21 cellular contexts compared by ENCODE assay signal in the genomic region with DNA sequence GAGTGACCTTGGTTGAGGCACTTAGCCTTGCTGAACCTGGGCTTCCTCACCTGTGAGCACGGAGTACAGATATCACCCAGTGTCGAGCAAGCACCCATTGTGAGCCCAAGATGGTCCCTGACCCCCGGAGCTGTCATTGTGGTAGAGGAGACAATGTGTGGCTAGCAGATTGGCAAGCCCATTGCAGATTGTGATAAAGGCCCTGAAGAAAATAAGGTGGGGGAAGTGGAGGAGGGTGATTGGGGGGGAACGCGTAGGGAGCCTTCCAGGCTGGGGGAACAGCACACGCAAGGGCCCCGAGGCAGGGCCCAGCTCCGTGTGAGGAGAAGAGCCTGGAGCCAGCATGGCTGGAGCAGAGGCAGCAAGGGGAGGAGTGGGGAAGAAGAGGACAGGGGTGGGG. TPM values are rescaled to one million over a fixed set of nuclear protein-coding genes. Genes with fewer than 3 reads are reported as not detected.
DNase-seq lines count a peak whose midpoint lies in the region; ATAC-seq and TF ChIP-seq lines count a peak whose summit lies in the region.
"Had no signal": no experiment of that assay in that cellular context is flagged by ENCODE, and none has a peak within 500 bp of the region (broad histone marks: within the 10 kb centered on the region; RNA-seq: fewer than 3 reads in every experiment).

No MANE protein-coding gene starts in this region.

- no peaks in the 10 kb centered on the region for H3F3A ChIP-seq in neural progenitor cell (ENCODE audit: low read depth)

- CTCF ChIA-PET in MCF 10A (lab: Yijun Ruan, JAX): interaction anchor here (0.6 kb wide), 3 partner anchors 30 to 174 kb away, joined by 3 to 4 read pairs (median 3); no protein-coding TSS in a partner anchor

- H3K36me3 ChIP-seq in breast epithelium: no peaks in the 10 kb centered on the region
- H3K36me3 ChIP-seq in adipocyte (ENCODE audit: control insufficient read depth, insufficient read depth, low read length, severe bottlenecking): peaks cover 27% of the 10 kb centered on the region
- H3K36me3 ChIP-seq in neural progenitor cell: no peaks in the 10 kb centered on the region
- peaks cover 0 to 15% of the 10 kb centered on the region in 2 donors for H3K36me3 ChIP-seq in vagina
- H3K36me3 ChIP-seq: SJCRH30 had no signal

- POLR2A ChIA-PET in MCF 10A (lab: Yijun Ruan, JAX): interaction anchor here (0.6 to 1.1 kb wide), 3 partner anchors 87 to 232 kb away, joined by 3 read pairs; no protein-coding TSS in a partner anchor

- H3K27ac ChIP-seq in breast epithelium: peak overlapping the region; percentile 46 to 53
- H3K27ac ChIP-seq in neural progenitor cell: no peak overlapping the region
- H3K27ac ChIP-seq in vagina: peak overlapping the region; percentile 100
- H3K27ac ChIP-seq: HL-60, SJCRH30 had no signal

- H3K4me2 ChIP-seq in neural progenitor cell: no peak overlapping the region

- H3K4me3 Mint-ChIP-seq in MCF 10A (ENCODE audit: unreplicated experiment): no peak overlapping the region
- no peak overlapping the region for H3K4me3 Mint-ChIP-seq in neural progenitor cell
- H3K4me3 Mint-ChIP-seq: activated B cell treated with CpG ODN at 0.5 μM for 24 hours; activated naive CD4-positive, alpha-beta T cell treated with anti-CD3 and anti-CD28 coated beads, Interleukin-2, amount 10 ng/mL, durations not matched to agents 7 days and 5 days; T-helper 17 cell had no signal

- H3K4me1 Mint-ChIP-seq in MCF 10A (ENCODE audit: insufficient read depth, unreplicated experiment) (peaks cover 18% of the 10 kb centered on the region), neural progenitor cell (peaks cover 30% of the 10 kb centered on the region)

- DNase-seq in breast epithelium (ENCODE audit: low spot score in 2 of 2) (no peak), MCF 10A (ENCODE audit: unreplicated experiment) (no peak), adipocyte (ENCODE audit: low read depth) (no peak), neural progenitor cell (ENCODE audit: low spot score) (no peak), vagina (ENCODE audit: extremely low spot score in 2 of 2) (no peak), NCI-H2196 (lab: John Stamatoyannopoulos, UW; ENCODE audit: unreplicated experiment) (no peak), HT-29 (ENCODE audit: low spot score) (no peak)
- DNase-seq: activated B cell treated with CpG ODN at 0.5 μM for 24 hours; activated naive CD4-positive, alpha-beta T cell treated with anti-CD3 and anti-CD28 coated beads, Interleukin-2, amount 10 ng/mL, durations not matched to agents 7 days and 5 days; activated T-cell treated with anti-CD3 and anti-CD28 coated beads, Interleukin-2, amount 50 U/mL, for 48 hours; head of caudate nucleus; left colon; midbrain; NCI-H1694; NCI-H82; SJCRH30; stimulated activated CD4-positive, alpha-beta T cell treated with anti-CD3 and anti-CD28 coated beads, Interleukin-12 subunit alpha, Interleukin-12 subunit beta, amount 100 ng/mL, for 4 hours; T-helper 17 cell had no signal

- no peak for TF ChIP-seq POLR2A in breast epithelium (IDR thresholded peaks at IDR 0.05)
- TF ChIP-seq POLR2A in vagina (IDR thresholded peaks at IDR 0.05): no peak

- intact Hi-C loops in breast epithelium (cut with DNase I; ENCODE audit: low total_unique reads) (no loop called here), MCF 10A (cut with micrococcal nuclease) (no loop called here), vagina (cut with DNase I) (no loop called here)

- ATAC-seq in GM18861 (IDR thresholded peaks at IDR 0.05; ENCODE audit: unreplicated experiment): no peak
- ATAC-seq: left colon, T-helper 17 cell had no signal

- no peaks in the 10 kb centered on the region for H3K79me2 ChIP-seq in neural progenitor cell (ENCODE audit: low read depth)

- H3K27ac Mint-ChIP-seq in MCF 10A (ENCODE audit: low read depth, unreplicated experiment) (no peak overlapping the region), neural progenitor cell (peak overlapping the region; percentile 76)
- H3K27ac Mint-ChIP-seq: activated B cell treated with CpG ODN at 0.5 μM for 24 hours; activated naive CD4-positive, alpha-beta T cell treated with anti-CD3 and anti-CD28 coated beads, Interleukin-2, amount 10 ng/mL, durations not matched to agents 7 days and 5 days; T-helper 17 cell had no signal

- no peak overlapping the region for H2AFZ ChIP-seq in neural progenitor cell (replicated peaks)

- H3K9ac ChIP-seq in adipocyte (ENCODE audit: low read length) (peak overlapping the region; percentile 100), neural progenitor cell (no peak overlapping the region)

- no TSS peak for BruUV-seq in MCF 10A (replicated peaks; lab: Mats Ljungman, UMichigan)

- peaks cover 13% of the 10 kb centered on the region for H4K20me1 ChIP-seq in neural progenitor cell (ENCODE audit: low read depth)

- H3K9me3 Mint-ChIP-seq in MCF 10A (ENCODE audit: unreplicated experiment) (no peaks in the 10 kb centered on the region), neural progenitor cell (no peaks in the 10 kb centered on the region)
- H3K9me3 Mint-ChIP-seq: activated naive CD4-positive, alpha-beta T cell treated with anti-CD3 and anti-CD28 coated beads, Interleukin-2, amount 10 ng/mL, durations not matched to agents 7 days and 5 days had no signal

- H3K27me3 Mint-ChIP-seq in MCF 10A (ENCODE audit: insufficient read depth, unreplicated experiment) (no peaks in the 10 kb centered on the region), neural progenitor cell (ENCODE audit: insufficient read depth, low read depth) (peaks cover 5% of the 10 kb centered on the region)
- H3K27me3 Mint-ChIP-seq: activated B cell treated with CpG ODN at 0.5 μM for 24 hours, T-helper 17 cell had no signal

- H3K9me3 ChIP-seq in breast epithelium: no peaks in the 10 kb centered on the region
- H3K9me3 ChIP-seq in adipocyte (ENCODE audit: control insufficient read depth, low read length): no peaks in the 10 kb centered on the region
- no peaks in the 10 kb centered on the region for H3K9me3 ChIP-seq in neural progenitor cell (ENCODE audit: low read depth)
- H3K9me3 ChIP-seq in vagina: no peaks in the 10 kb centered on the region
- H3K9me3 ChIP-seq: SJCRH30 had no signal

- H3K27me3 ChIP-seq in breast epithelium (no peaks in the 10 kb centered on the region), adipocyte (replicated peaks; ENCODE audit: control insufficient read depth, insufficient read depth, low read length) (no peaks in the 10 kb centered on the region), neural progenitor cell (peaks cover 16% of the 10 kb centered on the region), vagina (no peaks in the 10 kb centered on the region)
- H3K27me3 ChIP-seq: BLaER1 treated with 17β-estradiol and CSF1 and Interleukin-3, amounts not matched to agents 10 nM and 100 nM had no signal

- H3K4me3 ChIP-seq in breast epithelium: no peak overlapping the region
- no peak overlapping the region for H3K4me3 ChIP-seq in adipocyte (ENCODE audit: low read length)
- H3K4me3 ChIP-seq in neural progenitor cell: no peak overlapping the region
- H3K4me3 ChIP-seq in vagina: no peak overlapping the region
- H3K4me3 ChIP-seq: BLaER1 treated with 17β-estradiol and CSF1 and Interleukin-3, amounts not matched to agents 10 nM and 100 nM; SJCRH30 had no signal

- H3K4me1 ChIP-seq in breast epithelium: peaks cover 0 to 8% of the 10 kb centered on the region in 2 donors
- peaks cover 25% of the 10 kb centered on the region for H3K4me1 ChIP-seq in adipocyte (ENCODE audit: control insufficient read depth, insufficient read depth, low read length)
- peaks cover 8% of the 10 kb centered on the region for H3K4me1 ChIP-seq in neural progenitor cell
- H3K4me1 ChIP-seq in vagina: peaks cover 35% of the 10 kb centered on the region

- no peak for TF ChIP-seq CTCF in breast epithelium (IDR thresholded peaks at IDR 0.05)
- TF ChIP-seq CTCF in MCF 10A (IDR thresholded peaks at IDR 0.05; ENCODE audit: unreplicated experiment): no peak
- no peak for TF ChIP-seq CTCF in neural progenitor cell (IDR thresholded peaks at IDR 0.05)
- no peak for TF ChIP-seq CTCF in vagina (IDR thresholded peaks at IDR 0.05)

- H3K36me3 Mint-ChIP-seq in MCF 10A (ENCODE audit: insufficient read depth, unreplicated experiment) (peaks cover 41% of the 10 kb centered on the region), neural progenitor cell (no peaks in the 10 kb centered on the region)

RNA-seq across cellular contexts. Expression of a gene that starts 6.8 kb away (rescaled TPM):
- total RNA-seq in breast epithelium (100 to 1,000 TPM; 137 to 177 (median 149) TPM), MCF 10A (2022) (221 and 226 TPM in 2 replicates), neural progenitor cell (ENCODE audit: low replicate concordance) (1.8 and 2.9 TPM in 2 replicates), vagina (264 TPM)
- total RNA-seq in HT-29 (2014; rRNA removed; shearing (Covaris generic)): 177 and 178 TPM in 2 replicates

RNA-seq across cellular contexts. Expression of a gene that starts 43.9 kb away (rescaled TPM):
- total RNA-seq in breast epithelium (10 to 100 TPM; 12.9 to 29.4 (median 18.0) TPM), MCF 10A (2022) (26.0 and 30.5 TPM in 2 replicates), neural progenitor cell (ENCODE audit: low replicate concordance) (9.5 and 21.6 TPM in 2 replicates), vagina (25.5 TPM)
- total RNA-seq in HT-29 (2014; rRNA removed; shearing (Covaris generic)): 98.1 and 98.6 TPM in 2 replicates

Comparison
In these comparisons a context has a peak if more than half of its experiments do, and no peak if none do; other contexts are left out.
1. RNA of a gene that starts 6.8 kb away (total RNA-seq): 264 TPM in vagina (single experiment), 221 to 226 TPM in MCF 10A, 177 to 178 TPM in HT-29 and 137 to 177 TPM in breast epithelium; 1.8 to 2.9 TPM in neural progenitor cell; every median in the first group is over 10 times any median in the second.